18 cellular contexts compared by ENCODE assay signal in genomic region chr7:148156248-148156647, GRCh38.
"Had no signal": no experiment of that assay in that cellular context is flagged by ENCODE, and none has a peak within 500 bp of the region (broad histone marks: within the 10 kb centered on the region; RNA-seq: fewer than 3 reads in every experiment).

No MANE protein-coding gene starts in this region.

- H3K4me1 Mint-ChIP-seq: activated B cell treated with CpG ODN at 0.5 μM for 24 hours; activated CD4-positive, alpha-beta T cell treated with anti-CD3 and anti-CD28 coated beads, Interleukin-2, amount 10 ng/mL, durations not matched to agents 7 days and 5 days; activated T-helper 17 cell treated with anti-CD3 and anti-CD28 coated beads, Interleukin-2, amount 50 U/mL, for 72 hours; naive thymus-derived CD8-positive, alpha-beta T cell; stimulated activated naive CD8-positive, alpha-beta T cell treated with anti-CD3 and anti-CD28 coated beads, Interleukin-15, amount 100 ng/mL, for 72 hours had no signal

- H3K9me3 Mint-ChIP-seq: activated CD4-positive, alpha-beta T cell treated with anti-CD3 and anti-CD28 coated beads, Interleukin-2, amount 10 ng/mL, durations not matched to agents 7 days and 5 days; activated T-helper 17 cell treated with anti-CD3 and anti-CD28 coated beads, Interleukin-2, amount 50 U/mL, for 72 hours; stimulated activated naive CD8-positive, alpha-beta T cell treated with anti-CD3 and anti-CD28 coated beads, Interleukin-15, amount 100 ng/mL, for 72 hours; T-helper 1 cell treated with Interleukin-12 subunit alpha and Interleukin-12 subunit beta and Interleukin-4 antibody, amounts not matched to agents 30 μg/mL and 1 μg/mL, for 36 hours had no signal

- H3K4me3 ChIP-seq: adrenal gland, breast epithelium, dorsolateral prefrontal cortex, lung, mucosa of descending colon, thoracic aorta had no signal

- H3K9me3 ChIP-seq: adrenal gland, breast epithelium, mucosa of descending colon, thoracic aorta had no signal

- H3K36me3 Mint-ChIP-seq: naive thymus-derived CD8-positive, alpha-beta T cell had no signal

- ATAC-seq: activated T-helper 17 cell treated with anti-CD3 and anti-CD28 coated beads, Interleukin-2, amount 50 U/mL, for 72 hours; esophagus mucosa; left cardiac atrium; mucosa of descending colon; naive thymus-derived CD8-positive, alpha-beta T cell; stimulated activated naive CD8-positive, alpha-beta T cell treated with anti-CD3 and anti-CD28 coated beads, Interleukin-15, amount 100 ng/mL, for 72 hours had no signal

- H3K27me3 ChIP-seq: adrenal gland, breast epithelium, dorsolateral prefrontal cortex had no signal

- H3K27ac ChIP-seq: adrenal gland, breast epithelium, dorsolateral prefrontal cortex, thoracic aorta had no signal

- H3K36me3 ChIP-seq: adrenal gland, breast epithelium, thoracic aorta had no signal

- DNase-seq: activated B cell treated with CpG ODN at 0.5 μM for 24 hours; activated CD4-positive, alpha-beta T cell treated with anti-CD3 and anti-CD28 coated beads, Interleukin-2, amount 10 ng/mL, durations not matched to agents 7 days and 5 days; activated naive CD4-positive, alpha-beta T cell treated with anti-CD3 and anti-CD28 coated beads, Interleukin-2, amount 50 U/mL, for 16 hours; activated T-cell treated with anti-CD3 and anti-CD28 coated beads for 4 hours; adrenal gland; dorsolateral prefrontal cortex; left cardiac atrium; mucosa of descending colon; naive thymus-derived CD8-positive, alpha-beta T cell; occipital lobe; stimulated activated CD4-positive, alpha-beta T cell treated with anti-CD3 and anti-CD28 coated beads, Interleukin-4, amount 100 ng/mL, for 4 hours; stimulated activated naive CD8-positive, alpha-beta T cell treated with anti-CD3 and anti-CD28 coated beads, Interleukin-15, amount 100 ng/mL, for 72 hours had no signal

- H3K27me3 Mint-ChIP-seq: stimulated activated naive CD8-positive, alpha-beta T cell treated with anti-CD3 and anti-CD28 coated beads, Interleukin-15, amount 100 ng/mL, for 72 hours had no signal

- H3K27ac Mint-ChIP-seq: activated B cell treated with CpG ODN at 0.5 μM for 24 hours; activated CD4-positive, alpha-beta T cell treated with anti-CD3 and anti-CD28 coated beads, Interleukin-2, amount 10 ng/mL, durations not matched to agents 7 days and 5 days; activated T-helper 17 cell treated with anti-CD3 and anti-CD28 coated beads, Interleukin-2, amount 50 U/mL, for 72 hours; naive thymus-derived CD8-positive, alpha-beta T cell; stimulated activated naive CD8-positive, alpha-beta T cell treated with anti-CD3 and anti-CD28 coated beads, Interleukin-15, amount 100 ng/mL, for 72 hours; T-helper 1 cell treated with Interleukin-12 subunit alpha and Interleukin-12 subunit beta and Interleukin-4 antibody, amounts not matched to agents 30 μg/mL and 1 μg/mL, for 36 hours had no signal

- H3K4me3 Mint-ChIP-seq: activated B cell treated with CpG ODN at 0.5 μM for 24 hours; activated CD4-positive, alpha-beta T cell treated with anti-CD3 and anti-CD28 coated beads, Interleukin-2, amount 10 ng/mL, durations not matched to agents 7 days and 5 days; activated T-helper 17 cell treated with anti-CD3 and anti-CD28 coated beads, Interleukin-2, amount 50 U/mL, for 72 hours; naive thymus-derived CD8-positive, alpha-beta T cell; stimulated activated naive CD8-positive, alpha-beta T cell treated with anti-CD3 and anti-CD28 coated beads, Interleukin-15, amount 100 ng/mL, for 72 hours; T-helper 1 cell treated with Interleukin-12 subunit alpha and Interleukin-12 subunit beta and Interleukin-4 antibody, amounts not matched to agents 30 μg/mL and 1 μg/mL, for 36 hours had no signal

- H3K4me1 ChIP-seq: breast epithelium had no signal
